Comparison of ENCODE assay signal across 8 cellular contexts in the genomic region with DNA sequence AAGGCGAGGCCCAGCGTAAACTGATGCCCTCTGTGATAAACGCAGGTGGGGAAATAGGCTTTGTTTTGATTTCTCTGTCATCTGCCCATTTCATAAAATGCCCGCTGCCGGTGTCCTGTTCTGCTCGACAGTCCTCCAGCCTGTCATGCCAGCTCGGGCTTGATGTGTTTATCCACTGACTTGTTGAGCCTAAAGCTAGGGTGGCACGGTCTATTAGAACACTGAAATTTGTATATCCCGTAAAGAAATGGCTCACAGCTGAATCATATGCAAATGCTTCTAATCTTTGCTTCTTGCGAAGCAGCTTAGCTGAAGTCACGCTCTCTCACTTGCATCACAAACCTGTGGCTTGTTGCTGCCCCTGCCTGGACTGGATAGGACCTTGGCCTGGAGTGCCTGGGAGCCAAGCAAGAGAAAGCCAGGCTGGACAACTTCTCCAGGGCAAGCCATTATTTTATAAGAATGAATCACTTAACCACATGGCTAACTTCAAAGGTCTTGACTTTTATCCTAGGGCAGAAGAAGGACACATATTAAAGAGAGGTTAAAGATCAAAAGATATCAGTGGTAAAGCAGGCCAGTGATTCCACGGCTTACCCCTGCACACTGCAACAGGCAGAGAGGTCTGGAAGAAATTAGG. TPM values are rescaled to one million over a fixed set of nuclear protein-coding genes. Genes with fewer than 3 reads are reported as not detected.
DNase-seq lines count a peak whose midpoint lies in the region; ATAC-seq and TF ChIP-seq lines count a peak whose summit lies in the region.

No MANE protein-coding gene starts in this region.

- no peaks in the 10 kb centered on the region for H3K36me3 ChIP-seq in WERI-Rb-1

- no peaks in the 10 kb centered on the region for H3K9me3 Mint-ChIP-seq in activated naive CD8-positive, alpha-beta T cell treated with anti-CD3 and anti-CD28 coated beads, Interleukin-2, amount 50 U/mL, for 24 hours
- H3K9me3 Mint-ChIP-seq in activated naive CD8-positive, alpha-beta T cell treated with anti-CD3 and anti-CD28 coated beads for 36 hours = peaks cover 3% of the 10 kb centered on the region

- peaks cover 55% of the 10 kb centered on the region for H3K4me1 Mint-ChIP-seq in activated naive CD8-positive, alpha-beta T cell treated with anti-CD3 and anti-CD28 coated beads, Interleukin-2, amount 50 U/mL, for 24 hours
- H3K4me1 Mint-ChIP-seq in activated naive CD8-positive, alpha-beta T cell treated with anti-CD3 and anti-CD28 coated beads for 36 hours = peaks cover 38% of the 10 kb centered on the region

- H3K27me3 Mint-ChIP-seq in activated naive CD8-positive, alpha-beta T cell treated with anti-CD3 and anti-CD28 coated beads, Interleukin-2, amount 50 U/mL, for 24 hours = peaks cover 68% of the 10 kb centered on the region
- peaks cover 72% of the 10 kb centered on the region for H3K27me3 Mint-ChIP-seq in activated naive CD8-positive, alpha-beta T cell treated with anti-CD3 and anti-CD28 coated beads for 36 hours

- TF ChIP-seq CTCF in WERI-Rb-1 (IDR thresholded peaks at IDR 0.05; ENCODE audit: low read depth, low read length) = peak; percentile 21; the same call in 1 of the 2 replicates

- DNase-seq in activated naive CD8-positive, alpha-beta T cell treated with anti-CD3 and anti-CD28 coated beads, Interleukin-2, amount 50 U/mL, for 24 hours = peak; percentile 23
- DNase-seq in activated naive CD8-positive, alpha-beta T cell treated with anti-CD3 and anti-CD28 coated beads for 36 hours = no peak
- DNase-seq in WERI-Rb-1 (peak; percentile 38), iris pigment epithelial cell (ENCODE audit: low read depth) (peak; percentile 99), ureter (ENCODE audit: low spot score) (peak; percentile 82), superior temporal gyrus (ENCODE audit: extremely low spot score) (no peak)

- ATAC-seq in activated naive CD8-positive, alpha-beta T cell treated with anti-CD3 and anti-CD28 coated beads, Interleukin-2, amount 50 U/mL, for 24 hours = peak; percentile 25
- ATAC-seq in HG02885 (IDR thresholded peaks at IDR 0.05; ENCODE audit: poor library complexity, unreplicated experiment) (no peak), HG03521 (IDR thresholded peaks at IDR 0.05; ENCODE audit: unreplicated experiment) (no peak)

- H3K27me3 ChIP-seq in WERI-Rb-1 (ENCODE audit: insufficient read depth, low read depth, severe bottlenecking) = no peaks in the 10 kb centered on the region

- no peaks in the 10 kb centered on the region for H3K36me3 Mint-ChIP-seq in activated naive CD8-positive, alpha-beta T cell treated with anti-CD3 and anti-CD28 coated beads, Interleukin-2, amount 50 U/mL, for 24 hours (ENCODE audit: low read depth)
- peaks cover 3% of the 10 kb centered on the region for H3K36me3 Mint-ChIP-seq in activated naive CD8-positive, alpha-beta T cell treated with anti-CD3 and anti-CD28 coated beads for 36 hours

- H3K4me3 Mint-ChIP-seq in activated naive CD8-positive, alpha-beta T cell treated with anti-CD3 and anti-CD28 coated beads, Interleukin-2, amount 50 U/mL, for 24 hours = no peak overlapping the region
- no peak overlapping the region for H3K4me3 Mint-ChIP-seq in activated naive CD8-positive, alpha-beta T cell treated with anti-CD3 and anti-CD28 coated beads for 36 hours

- peak overlapping the region; percentile 9 for H3K27ac Mint-ChIP-seq in activated naive CD8-positive, alpha-beta T cell treated with anti-CD3 and anti-CD28 coated beads, Interleukin-2, amount 50 U/mL, for 24 hours
- no peak overlapping the region for H3K27ac Mint-ChIP-seq in activated naive CD8-positive, alpha-beta T cell treated with anti-CD3 and anti-CD28 coated beads for 36 hours

- no peak overlapping the region for H3K4me3 ChIP-seq in WERI-Rb-1 (ENCODE audit: low read depth, low read length)

- no peak overlapping the region for H3K27ac ChIP-seq in WERI-Rb-1

- H3K9me3 ChIP-seq in WERI-Rb-1 (ENCODE audit: severe bottlenecking) = no peaks in the 10 kb centered on the region

RNA-seq across cellular contexts. Expression of gene EHF, which starts 33.1 kb away (rescaled TPM):
- not detected for total RNA-seq in activated naive CD8-positive, alpha-beta T cell treated with anti-CD3 and anti-CD28 coated beads for 36 hours
- 309 TPM for total RNA-seq in ureter

Comparison
In these comparisons a context has a peak if more than half of its experiments do, and no peak if none do; other contexts are left out.
1. DNase-seq: peak in activated naive CD8-positive, alpha-beta T cell treated with anti-CD3 and anti-CD28 coated beads, Interleukin-2, amount 50 U/mL, for 24 hours (single experiment), WERI-Rb-1 (single experiment), iris pigment epithelial cell (single experiment) and ureter (single experiment); none in activated naive CD8-positive, alpha-beta T cell treated with anti-CD3 and anti-CD28 coated beads for 36 hours (single experiment) and superior temporal gyrus (single experiment).
2. RNA of gene EHF, which starts 33.1 kb away (total RNA-seq): 309 TPM in ureter (single experiment); not detected in activated naive CD8-positive, alpha-beta T cell treated with anti-CD3 and anti-CD28 coated beads for 36 hours; every median in the first group is over 100 times any median in the second.